ENCODE assay signal across 1 cellular context in the genomic region with DNA sequence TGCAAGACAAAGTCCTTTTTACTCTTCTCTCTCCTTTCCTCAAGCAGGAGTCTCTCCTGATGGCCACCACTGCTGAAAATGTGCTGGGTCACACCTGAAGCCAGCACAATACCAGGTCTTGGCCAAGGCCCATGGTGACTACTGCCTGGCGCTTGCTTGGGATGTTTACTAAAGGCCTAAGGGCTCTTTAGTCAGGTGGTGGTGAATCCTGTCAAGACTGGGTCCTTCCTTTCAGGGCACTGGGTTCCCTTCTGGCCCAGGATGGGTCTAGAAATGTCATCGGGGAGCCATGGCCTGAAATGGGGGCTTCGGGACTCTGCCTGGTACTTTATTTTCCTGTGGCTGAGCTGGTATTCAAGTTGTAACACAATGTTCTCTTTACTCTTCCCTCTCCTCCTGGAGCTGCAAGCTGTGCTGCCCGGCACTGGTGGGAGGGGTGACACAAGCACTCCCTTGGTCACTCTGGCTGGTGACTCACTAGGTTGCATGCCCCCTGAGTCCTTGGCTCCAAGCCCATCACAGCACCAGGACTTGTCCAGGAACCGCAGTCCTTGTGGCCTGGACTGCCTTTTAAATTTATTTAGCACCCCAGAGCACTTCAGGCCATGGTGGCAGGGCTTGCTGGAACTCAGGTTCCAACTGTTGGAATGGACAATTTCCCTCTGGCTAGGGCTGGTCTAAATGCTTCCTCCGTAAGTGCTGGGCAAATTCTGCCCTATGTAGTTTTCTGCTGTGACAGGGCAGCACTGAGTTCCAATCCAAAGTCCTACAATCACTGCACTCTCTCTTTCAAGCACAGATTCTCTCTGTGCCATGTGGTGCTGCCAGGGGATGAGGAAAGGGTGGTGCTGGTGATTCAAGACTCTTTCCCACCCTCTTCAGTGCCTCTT.
TF ChIP-seq lines count a peak whose summit lies in the region.

No MANE protein-coding gene starts in this region.

TF ChIP-seq in endothelial cell of umbilical vein, 7 proteins besides CTCF, POLR2A, EP300 and RAD21:
- TF ChIP-seq GATA2 (IDR thresholded peaks at IDR 0.05; ENCODE audit: insufficient read depth, insufficient read length, low read depth, low read length), result no peak
- peak; percentile 40 for TF ChIP-seq JUN (IDR thresholded peaks at IDR 0.05; ENCODE audit: borderline replicate concordance, insufficient read depth, insufficient read length, low read depth)
- TF ChIP-seq POLR2AphosphoS5 (IDR thresholded peaks at IDR 0.05; ENCODE audit: insufficient read depth, low read depth, low read length), result no peak
- peak; percentile 34 for TF ChIP-seq FOS (IDR thresholded peaks at IDR 0.05; ENCODE audit: borderline replicate concordance, insufficient read depth, low read length)
- TF ChIP-seq, protein P1, sequence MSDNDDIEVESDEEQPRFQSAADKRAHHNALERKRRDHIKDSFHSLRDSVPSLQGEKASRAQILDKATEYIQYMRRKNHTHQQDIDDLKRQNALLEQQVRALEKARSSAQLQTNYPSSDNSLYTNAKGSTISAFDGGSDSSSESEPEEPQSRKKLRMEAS (IDR thresholded peaks at IDR 0.05; ENCODE audit: insufficient read depth, insufficient read length), result no peak
- no peak for TF ChIP-seq EZH2 (IDR thresholded peaks at IDR 0.05; ENCODE audit: borderline replicate concordance, low read depth, low read length, severe bottlenecking)
- TF ChIP-seq MYC (IDR thresholded peaks at IDR 0.05; ENCODE audit: low read depth, low read length), result no peak
